Comparison of ENCODE assay signal across 11 cellular contexts in the genomic region with DNA sequence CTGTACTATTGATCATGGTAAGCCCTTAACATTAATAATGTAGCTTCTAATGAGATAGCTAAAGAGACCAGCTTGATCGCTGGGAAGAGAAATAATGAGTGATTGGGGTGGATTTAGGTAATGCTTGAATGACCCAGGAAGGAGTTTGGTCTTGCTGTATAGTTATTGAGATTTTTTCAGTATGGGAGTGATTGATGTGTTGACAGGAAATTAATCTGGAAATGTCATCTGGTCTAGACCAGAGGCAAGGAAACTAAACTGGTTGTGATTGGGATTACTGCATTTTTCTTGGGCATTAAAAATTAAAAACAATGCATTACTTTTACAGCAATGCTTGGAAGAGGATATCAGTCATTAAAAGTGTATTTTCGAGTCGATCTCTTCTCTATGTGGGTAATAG. TPM values are rescaled to one million over a fixed set of nuclear protein-coding genes. Genes with fewer than 3 reads are reported as not detected.
DNase-seq lines count a peak whose midpoint lies in the region; ATAC-seq and TF ChIP-seq lines count a peak whose summit lies in the region.
"Had no signal": no experiment of that assay in that cellular context is flagged by ENCODE, and none has a peak within 500 bp of the region (broad histone marks: within the 10 kb centered on the region; RNA-seq: fewer than 3 reads in every experiment).

No MANE protein-coding gene starts in this region.

- H3K36me3 Mint-ChIP-seq in memory B cell: peaks cover 4% of the 10 kb centered on the region

- H3K27me3 ChIP-seq in cardiac muscle cell: no peaks in the 10 kb centered on the region
- H3K27me3 ChIP-seq in heart right ventricle: no peaks in the 10 kb centered on the region

- H3K9me3 Mint-ChIP-seq in memory B cell: no peaks in the 10 kb centered on the region
- H3K9me3 Mint-ChIP-seq: CD14-positive monocyte, H9 had no signal

- ATAC-seq in heart right ventricle (no peak), memory B cell (ENCODE audit: low read depth) (no peak), HG03280 (IDR thresholded peaks at IDR 0.05; ENCODE audit: unreplicated experiment) (no peak)
- ATAC-seq: HepG2 had no signal

- no peaks in the 10 kb centered on the region for H3K27me3 Mint-ChIP-seq in memory B cell

- intact Hi-C loops in heart right ventricle (cut with DNase I): no loop called here

- H3K4me3 Mint-ChIP-seq in memory B cell: no peak overlapping the region
- H3K4me3 Mint-ChIP-seq: CD14-positive monocyte, H9 had no signal

- H3K4me3 ChIP-seq in cardiac muscle cell: no peak overlapping the region
- no peak overlapping the region for H3K4me3 ChIP-seq in heart right ventricle

- DNase-seq in cardiac muscle cell (ENCODE audit: low read depth in 1 of 2, low spot score in 1 of 2) (no peak), heart right ventricle (no peak), memory B cell (ENCODE audit: low spot score in 2 of 2) (no peak), NCI-H2029 (lab: John Stamatoyannopoulos, UW) (no peak)
- DNase-seq: GOT3, H9 had no signal

- H3K4me1 ChIP-seq in cardiac muscle cell (ENCODE audit: low read depth) (no peaks in the 10 kb centered on the region), heart right ventricle (no peaks in the 10 kb centered on the region)

- H3K9me3 ChIP-seq in cardiac muscle cell (ENCODE audit: low read depth): no peaks in the 10 kb centered on the region
- H3K9me3 ChIP-seq in heart right ventricle: no peaks in the 10 kb centered on the region

- TF ChIP-seq CTCF in cardiac muscle cell (IDR thresholded peaks at IDR 0.05; ENCODE audit: low read depth, low read length) (no peak), heart right ventricle (IDR thresholded peaks at IDR 0.05) (no peak)

- no peaks in the 10 kb centered on the region for H3K4me1 Mint-ChIP-seq in memory B cell
- H3K4me1 Mint-ChIP-seq: CD14-positive monocyte, H9 had no signal

- H3K27ac Mint-ChIP-seq in memory B cell: peak overlapping the region; percentile 40

- H3K27ac ChIP-seq in cardiac muscle cell (peak overlapping the region; percentile 51), heart right ventricle (no peak overlapping the region)

- H3K36me3 ChIP-seq in cardiac muscle cell: peaks cover 5% of the 10 kb centered on the region
- H3K36me3 ChIP-seq in heart right ventricle: peaks cover 0 to 81% (median 13%) of the 10 kb centered on the region in 9 donors

- 83 to 86% methylated on average over 3 of the region's 3 CpGs for WGBS in heart right ventricle, 2 donors

TF ChIP-seq in PFSK-1, 5 proteins besides CTCF, POLR2A, EP300 and RAD21:
- TF ChIP-seq FOXP2 (optimal IDR thresholded peaks at IDR 0.05; ENCODE audit: borderline replicate concordance, extremely low read depth, extremely low read length, insufficient read depth): no peak
- 0 out of 2 replicates have a peak, but pooled peaks have one; percentile 13 for TF ChIP-seq POLR2AphosphoS5 (IDR thresholded peaks at IDR 0.05; ENCODE audit: low read depth, low read length)
- no peak for TF ChIP-seq SIN3A (IDR thresholded peaks at IDR 0.05; ENCODE audit: borderline replicate concordance, insufficient read depth, low read length)
TF ChIP-seq in PFSK-1: peak in this region for 1.

RNA-seq across cellular contexts. Expression of a gene that starts 11.8 kb away (rescaled TPM):
- total RNA-seq in cardiac muscle cell (15.6 and 18.1 TPM in 2 replicates), heart right ventricle (10 to 100 TPM in 9 of 10 donors, 1 to 10 TPM in 1; 9.3 to 15.5 (median 13.8) TPM)
- polyA plus RNA-seq in cardiac muscle cell (17.6 and 22.4 TPM in 2 replicates), heart right ventricle (10 to 100 TPM in 1 of 2 donors, 1 to 10 TPM in 1; 7.8 to 12.7 TPM)
- polyA plus RNA-seq in PFSK-1 (2012; ENCODE audit: insufficient read length, low read depth): 6.4 TPM

RNA-seq across cellular contexts. Expression of a gene that starts 27.5 kb away (rescaled TPM):
- total RNA-seq in cardiac muscle cell (0.11 and 1.0 TPM in 2 replicates), heart right ventricle (10 to 100 TPM in 2 of 10 donors, 1 to 10 TPM in 8; 1.2 to 17.9 (median 4.0) TPM)
- polyA plus RNA-seq in cardiac muscle cell (0.24 and 0.71 TPM in 2 replicates), heart right ventricle (1 to 10 TPM; 3.4 to 4.3 TPM)
- 2.2 TPM for polyA plus RNA-seq in PFSK-1 (2012; ENCODE audit: insufficient read length, low read depth)
- total RNA-seq: A673 had no signal
